Comparison of ENCODE assay signal across 16 cellular contexts in genomic region chr2:158761626-158762025, GRCh38. TPM values are rescaled to one million over a fixed set of nuclear protein-coding genes. Genes with fewer than 3 reads are reported as not detected.
DNase-seq lines count a peak whose midpoint lies in the region; ATAC-seq and TF ChIP-seq lines count a peak whose summit lies in the region.
"Had no signal": no experiment of that assay in that cellular context is flagged by ENCODE, and none has a peak within 500 bp of the region (broad histone marks: within the 10 kb centered on the region; RNA-seq: fewer than 3 reads in every experiment).

No MANE protein-coding gene starts in this region.

- intact Hi-C loops in A673 (cut with micrococcal nuclease; ENCODE audit: unreplicated experiment), result no loop called here

- CTCF ChIA-PET in A673 (lab: Charles Lee), result no interaction called here

- H3K27ac Mint-ChIP-seq in stimulated activated naive CD8-positive, alpha-beta T cell treated with anti-CD3 and anti-CD28 coated beads, Interleukin-15, amount 100 ng/mL, for 72 hours, result no peak overlapping the region

- H3K23ac ChIP-seq in mesenchymal stem cell (ENCODE audit: low read length in 2 of 2), result no peak overlapping the region

- TF ChIP-seq CTCF in choroid plexus epithelial cell (conservative IDR thresholded peaks at IDR 0.05; ENCODE audit: low read depth, low read length), result no peak
- no peak for TF ChIP-seq CTCF in A673 (conservative IDR thresholded peaks at IDR 0.05; ENCODE audit: low read depth, low read length)

- no peak overlapping the region for H3K4me3 Mint-ChIP-seq in stimulated activated naive CD8-positive, alpha-beta T cell treated with anti-CD3 and anti-CD28 coated beads, Interleukin-15, amount 100 ng/mL, for 72 hours

- no TSS peak for BruUV-seq in A673 (replicated peaks; lab: Mats Ljungman, UMichigan)

- ATAC-seq in stimulated activated naive CD8-positive, alpha-beta T cell treated with anti-CD3 and anti-CD28 coated beads, Interleukin-15, amount 100 ng/mL, for 72 hours, result no peak

- H2BK5ac ChIP-seq in mesenchymal stem cell (ENCODE audit: low read depth, low read length, poor library complexity, severe bottlenecking), result no peak overlapping the region

- H3K4me3 ChIP-seq in choroid plexus epithelial cell (ENCODE audit: low read depth, low read length) (no peak overlapping the region), mesenchymal stem cell (ENCODE audit: insufficient read depth in 1 of 2, low read depth in 1 of 2, low read length in 2 of 2) (no peak overlapping the region), A673 (ENCODE audit: low read depth, low read length, poor library complexity, severe bottlenecking) (no peak overlapping the region)
- H3K4me3 ChIP-seq: heart right ventricle, lung had no signal

- H3K18ac ChIP-seq in mesenchymal stem cell (ENCODE audit: low read depth in 1 of 2, low read length in 2 of 2), result no peak overlapping the region

- H2BK120ac ChIP-seq in mesenchymal stem cell (ENCODE audit: low read depth, low read length), result no peak overlapping the region

- H3K14ac ChIP-seq in mesenchymal stem cell (ENCODE audit: low read length in 2 of 2), result no peak overlapping the region

- no peak overlapping the region for H3K4ac ChIP-seq in mesenchymal stem cell (ENCODE audit: low read depth in 1 of 2, low read length in 2 of 2)

- no peak overlapping the region for H3K4me2 ChIP-seq in mesenchymal stem cell (ENCODE audit: low read length, poor library complexity, severe bottlenecking)

- H3K4me1 ChIP-seq in mesenchymal stem cell (ENCODE audit: control insufficient read depth, insufficient read depth, low read depth, low read length) (no peaks in the 10 kb centered on the region), A673 (ENCODE audit: insufficient read depth, low read length, poor library complexity, severe bottlenecking) (no peaks in the 10 kb centered on the region)

- H3K27ac ChIP-seq in mesenchymal stem cell (ENCODE audit: low read length, poor library complexity, severe bottlenecking) (no peak overlapping the region), A673 (ENCODE audit: low read depth, low read length, poor library complexity, severe bottlenecking) (no peak overlapping the region)
- H3K27ac ChIP-seq: heart right ventricle had no signal

- H2BK15ac ChIP-seq in mesenchymal stem cell (ENCODE audit: low read depth, poor library complexity, severe bottlenecking), result no peak overlapping the region

- no peaks in the 10 kb centered on the region for H3K27me3 ChIP-seq in mesenchymal stem cell (ENCODE audit: control insufficient read depth in 1 of 2, insufficient read depth in 1 of 2, low read length in 2 of 2)
- H3K27me3 ChIP-seq in A673 (replicated peaks; ENCODE audit: insufficient read depth, low read depth, low read length, poor library complexity), result no peaks in the 10 kb centered on the region
- H3K27me3 ChIP-seq: heart right ventricle had no signal

- no peaks in the 10 kb centered on the region for H3K27me3 Mint-ChIP-seq in stimulated activated naive CD8-positive, alpha-beta T cell treated with anti-CD3 and anti-CD28 coated beads, Interleukin-15, amount 100 ng/mL, for 72 hours

- H3K4me1 Mint-ChIP-seq in stimulated activated naive CD8-positive, alpha-beta T cell treated with anti-CD3 and anti-CD28 coated beads, Interleukin-15, amount 100 ng/mL, for 72 hours, result no peaks in the 10 kb centered on the region

- H3K9me3 ChIP-seq in mesenchymal stem cell (ENCODE audit: control insufficient read depth, low read length) (peaks cover 8% of the 10 kb centered on the region), A673 (ENCODE audit: low read depth, low read length, poor library complexity, severe bottlenecking) (no peaks in the 10 kb centered on the region)

- H4K8ac ChIP-seq in mesenchymal stem cell (ENCODE audit: low read length), result no peak overlapping the region

- 76% methylated on average over 3 of the region's 4 CpGs for WGBS in mesenchymal stem cell

- no peak overlapping the region for H3K9ac ChIP-seq in mesenchymal stem cell (ENCODE audit: low read length)

- no peaks in the 10 kb centered on the region for H3K36me3 ChIP-seq in mesenchymal stem cell (ENCODE audit: control insufficient read depth in 1 of 2, insufficient read depth in 2 of 2, low read depth in 1 of 2, low read length in 2 of 2)
- H3K36me3 ChIP-seq in A673 (ENCODE audit: insufficient read depth, low read length, poor library complexity, severe bottlenecking), result no peaks in the 10 kb centered on the region
- H3K36me3 ChIP-seq: heart right ventricle had no signal

- POLR2A ChIA-PET in A673 (lab: Charles Lee; ENCODE audit: low non-redundant PET), result no interaction called here

- H4K91ac ChIP-seq in mesenchymal stem cell (ENCODE audit: low read length), result no peak overlapping the region

- DNase-seq in DMS79 treated with DMSO at 0.1 percent for 48 hours (lab: John Stamatoyannopoulos, UW), result peak; percentile 21
- DNase-seq in MV-4-11 (lab: John Stamatoyannopoulos, UW), result peak; percentile 56
- peak; percentile 34 for DNase-seq in choroid plexus epithelial cell (ENCODE audit: low read depth)
- DNase-seq in mesenchymal stem cell, result peak; percentile 28
- DNase-seq in NCI-H524 (lab: John Stamatoyannopoulos, UW), result no peak
- DNase-seq in NCI-H69 (lab: John Stamatoyannopoulos, UW), result no peak
- no peak for DNase-seq in A673 (ENCODE audit: low spot score)
- no peak for DNase-seq in stimulated activated naive CD8-positive, alpha-beta T cell treated with anti-CD3 and anti-CD28 coated beads, Interleukin-15, amount 100 ng/mL, for 72 hours
- DNase-seq: activated CD8-positive, alpha-beta memory T cell treated with anti-CD3 and anti-CD28 coated beads, Interleukin-2, amount 50 U/mL, for 4 hours; NCI-H146; NCI-H748 treated with DMSO at 0.1 percent for 48 hours; occipital lobe; SHP77 had no signal

- H3K79me1 ChIP-seq in mesenchymal stem cell (replicated peaks; ENCODE audit: low read length, poor library complexity, severe bottlenecking), result no peaks in the 10 kb centered on the region

- no peak overlapping the region for H2BK12ac ChIP-seq in mesenchymal stem cell (ENCODE audit: low read length in 2 of 2)

- no peak overlapping the region for H2AK5ac ChIP-seq in mesenchymal stem cell (ENCODE audit: low read length, severe bottlenecking)

- no peaks in the 10 kb centered on the region for H3K9me3 Mint-ChIP-seq in stimulated activated naive CD8-positive, alpha-beta T cell treated with anti-CD3 and anti-CD28 coated beads, Interleukin-15, amount 100 ng/mL, for 72 hours

- no peak overlapping the region for H2AFZ ChIP-seq in mesenchymal stem cell (ENCODE audit: low read depth, low read length)

RNA-seq across cellular contexts. Expression of gene DAPL1, which starts 33.5 kb away (rescaled TPM):
- polyA plus RNA-seq in mesenchymal stem cell (2013, experiment 1 of 2), result not detected
- 0.12 TPM for polyA plus RNA-seq in mesenchymal stem cell (2013, experiment 2 of 2)
- 0.80 and 1.4 TPM in 2 replicates for total RNA-seq in A673 (2021)
- total RNA-seq: heart right ventricle, lung, occipital lobe, urinary bladder had no signal

Comparison
In these comparisons a context has a peak if more than half of its experiments do, and no peak if none do; other contexts are left out.
1. DNase-seq: peak in DMS79 treated with DMSO at 0.1 percent for 48 hours (single experiment), MV-4-11 (single experiment), choroid plexus epithelial cell (single experiment) and mesenchymal stem cell (single experiment); none in NCI-H524 (0 of 2), NCI-H69 (single experiment), A673 (single experiment) and stimulated activated naive CD8-positive, alpha-beta T cell treated with anti-CD3 and anti-CD28 coated beads, Interleukin-15, amount 100 ng/mL, for 72 hours (0 of 2).